In genomic region chr13:113161433-113161832, GRCh38 we compare ENCODE assay signal across 20 cellular contexts. TPM values are rescaled to one million over a fixed set of nuclear protein-coding genes. Genes with fewer than 3 reads are reported as not detected.
DNase-seq lines count a peak whose midpoint lies in the region; ATAC-seq and TF ChIP-seq lines count a peak whose summit lies in the region.
"Had no signal": no experiment of that assay in that cellular context is flagged by ENCODE, and none has a peak within 500 bp of the region (broad histone marks: within the 10 kb centered on the region; RNA-seq: fewer than 3 reads in every experiment).

No MANE protein-coding gene starts in this region.

- no peak overlapping the region for H3K27ac ChIP-seq in CD4-positive, CD25-positive, alpha-beta regulatory T cell (ENCODE audit: insufficient read depth, low read length, poor library complexity, severe bottlenecking)
- peak overlapping the region; percentile 15 for H3K27ac ChIP-seq in CD4-positive, alpha-beta memory T cell (ENCODE audit: low read depth, low read length)
- H3K27ac ChIP-seq: body of pancreas, coronary artery, foreskin keratinocyte, thoracic aorta had no signal

- no peaks in the 10 kb centered on the region for H3K9me3 ChIP-seq in CD4-positive, CD25-positive, alpha-beta regulatory T cell (ENCODE audit: control insufficient read depth in 2 of 2, low read length in 2 of 2)
- no peaks in the 10 kb centered on the region for H3K9me3 ChIP-seq in CD4-positive, alpha-beta memory T cell (ENCODE audit: control insufficient read depth in 1 of 2, low read length in 2 of 2)
- H3K9me3 ChIP-seq: body of pancreas, thoracic aorta had no signal

- H3K27me3 ChIP-seq in CD4-positive, CD25-positive, alpha-beta regulatory T cell (ENCODE audit: control insufficient read depth, insufficient read depth, low read length): no peaks in the 10 kb centered on the region
- H3K27me3 ChIP-seq in CD4-positive, alpha-beta memory T cell (ENCODE audit: insufficient read depth, low read length): no peaks in the 10 kb centered on the region

- DNase-seq in CD4-positive, CD25-positive, alpha-beta regulatory T cell: peak in 1 of 3 donors; percentile 26
- no peak for DNase-seq in CD4-positive, alpha-beta memory T cell
- no peak for DNase-seq in activated CD4-positive, alpha-beta memory T cell treated with anti-CD3 and anti-CD28 coated beads for 36 hours
- DNase-seq in immature natural killer cell: no peak
- no peak for DNase-seq in NCI-H2171 (lab: John Stamatoyannopoulos, UW)
- no peak for DNase-seq in chondrocyte (ENCODE audit: low spot score)
- DNase-seq: activated effector memory CD4-positive, alpha-beta T cell treated with anti-CD3 and anti-CD28 coated beads, Interleukin-2, amount 50 U/mL, for 16 hours; body of pancreas; foreskin keratinocyte; GF-D8; NCI-H1436 treated with DMSO at 0.1 percent for 48 hours; NCI-H446; spleen had no signal

- H3K27ac Mint-ChIP-seq in CD4-positive, CD25-positive, alpha-beta regulatory T cell: peak overlapping the region in 1 of 3 donors; percentile 92
- peak overlapping the region in 5 of 7 donors; percentile 49 to 90 (median 76) for H3K27ac Mint-ChIP-seq in CD4-positive, alpha-beta memory T cell
- H3K27ac Mint-ChIP-seq in activated CD4-positive, alpha-beta memory T cell treated with anti-CD3 and anti-CD28 coated beads for 36 hours: peak overlapping the region; percentile 54
- H3K27ac Mint-ChIP-seq in immature natural killer cell (peak overlapping the region in 4 of 6 donors; percentile 28 to 80 (median 75)), chondrocyte (ENCODE audit: unreplicated experiment) (no peak overlapping the region)
- H3K27ac Mint-ChIP-seq: nephron had no signal

- peaks cover 13% of the 10 kb centered on the region for H3K4me1 ChIP-seq in CD4-positive, CD25-positive, alpha-beta regulatory T cell (ENCODE audit: control insufficient read depth, insufficient read depth, low read length, poor library complexity, severe bottlenecking)
- H3K4me1 ChIP-seq in CD4-positive, alpha-beta memory T cell (ENCODE audit: insufficient read depth, low read length): peaks cover 24% of the 10 kb centered on the region
- H3K4me1 ChIP-seq: body of pancreas, foreskin keratinocyte had no signal

- CTCF ChIA-PET in CD4-positive, alpha-beta memory T cell (lab: Charles Lee; ENCODE audit: partially characterized antibody): no interaction called here
- CTCF ChIA-PET in activated CD4-positive, alpha-beta memory T cell treated with anti-CD3 and anti-CD28 coated beads for 36 hours (lab: Charles Lee): no interaction called here

- H3K4me3 ChIP-seq in CD4-positive, CD25-positive, alpha-beta regulatory T cell (ENCODE audit: low read depth, low read length): no peak overlapping the region
- H3K4me3 ChIP-seq in CD4-positive, alpha-beta memory T cell (ENCODE audit: low read length in 2 of 2): no peak overlapping the region
- H3K4me3 ChIP-seq: body of pancreas, coronary artery, spleen, thoracic aorta had no signal

- no peak for ATAC-seq in CD4-positive, CD25-positive, alpha-beta regulatory T cell (ENCODE audit: low read depth in 2 of 2)
- no peak for ATAC-seq in GM21717 (IDR thresholded peaks at IDR 0.05; ENCODE audit: unreplicated experiment)
- ATAC-seq: body of pancreas, foreskin keratinocyte had no signal

- intact Hi-C loops in CD4-positive, alpha-beta memory T cell (cut with micrococcal nuclease): no loop called here
- intact Hi-C loops in activated CD4-positive, alpha-beta memory T cell treated with anti-CD3 and anti-CD28 coated beads for 36 hours (cut with micrococcal nuclease): no loop called here

- H3K36me3 ChIP-seq in CD4-positive, CD25-positive, alpha-beta regulatory T cell (ENCODE audit: control insufficient read depth, insufficient read depth, low read length): no peaks in the 10 kb centered on the region
- H3K36me3 ChIP-seq in CD4-positive, alpha-beta memory T cell (ENCODE audit: insufficient read depth, low read length): no peaks in the 10 kb centered on the region
- H3K36me3 ChIP-seq: spleen, thoracic aorta had no signal

- peak overlapping the region in 3 of 4 donors; percentile 47 to 86 (median 67) for H3K4me3 Mint-ChIP-seq in CD4-positive, CD25-positive, alpha-beta regulatory T cell
- peak overlapping the region in 7 of 8 donors; percentile 33 to 73 (median 54) for H3K4me3 Mint-ChIP-seq in CD4-positive, alpha-beta memory T cell
- H3K4me3 Mint-ChIP-seq in activated CD4-positive, alpha-beta memory T cell treated with anti-CD3 and anti-CD28 coated beads for 36 hours: peak overlapping the region; percentile 29
- H3K4me3 Mint-ChIP-seq in immature natural killer cell: peak overlapping the region; percentile 55 to 78 (median 63)
- no peak overlapping the region for H3K4me3 Mint-ChIP-seq in chondrocyte (ENCODE audit: unreplicated experiment)

- H3K4me1 Mint-ChIP-seq in CD4-positive, CD25-positive, alpha-beta regulatory T cell: peaks cover 0 to 36% (median 18%) of the 10 kb centered on the region in 4 donors
- peaks cover 16 to 42% (median 31%) of the 10 kb centered on the region in 4 donors for H3K4me1 Mint-ChIP-seq in CD4-positive, alpha-beta memory T cell
- H3K4me1 Mint-ChIP-seq in activated CD4-positive, alpha-beta memory T cell treated with anti-CD3 and anti-CD28 coated beads for 36 hours (ENCODE audit: low read depth): peaks cover 18% of the 10 kb centered on the region
- H3K4me1 Mint-ChIP-seq in immature natural killer cell (peaks cover 14 to 38% of the 10 kb centered on the region in 2 donors), chondrocyte (ENCODE audit: low read depth) (peaks cover 16% of the 10 kb centered on the region)

- no peaks in the 10 kb centered on the region for H3K27me3 Mint-ChIP-seq in CD4-positive, CD25-positive, alpha-beta regulatory T cell
- H3K27me3 Mint-ChIP-seq in CD4-positive, alpha-beta memory T cell: no peaks in the 10 kb centered on the region
- no peaks in the 10 kb centered on the region for H3K27me3 Mint-ChIP-seq in activated CD4-positive, alpha-beta memory T cell treated with anti-CD3 and anti-CD28 coated beads for 36 hours
- H3K27me3 Mint-ChIP-seq in immature natural killer cell (ENCODE audit: low read depth in 3 of 3) (peaks cover 1 to 9% (median 2%) of the 10 kb centered on the region in 3 donors), chondrocyte (ENCODE audit: low read depth) (peaks cover 8% of the 10 kb centered on the region)

- no peaks in the 10 kb centered on the region for H3K36me3 Mint-ChIP-seq in CD4-positive, CD25-positive, alpha-beta regulatory T cell
- no peaks in the 10 kb centered on the region for H3K36me3 Mint-ChIP-seq in CD4-positive, alpha-beta memory T cell
- H3K36me3 Mint-ChIP-seq in activated CD4-positive, alpha-beta memory T cell treated with anti-CD3 and anti-CD28 coated beads for 36 hours: no peaks in the 10 kb centered on the region
- H3K36me3 Mint-ChIP-seq in immature natural killer cell: no peaks in the 10 kb centered on the region
- H3K36me3 Mint-ChIP-seq in chondrocyte (ENCODE audit: low read depth): no peaks in the 10 kb centered on the region

- no peak for TF ChIP-seq CTCF in chondrocyte (IDR thresholded peaks at IDR 0.05)

- H3K9me3 Mint-ChIP-seq in CD4-positive, CD25-positive, alpha-beta regulatory T cell: peaks cover 0 to 2% (median 0%) of the 10 kb centered on the region in 7 donors
- H3K9me3 Mint-ChIP-seq in CD4-positive, alpha-beta memory T cell: peaks cover 0 to 12% (median 0%) of the 10 kb centered on the region in 8 donors
- peaks cover under 1% of the 10 kb centered on the region for H3K9me3 Mint-ChIP-seq in activated CD4-positive, alpha-beta memory T cell treated with anti-CD3 and anti-CD28 coated beads for 36 hours
- H3K9me3 Mint-ChIP-seq in immature natural killer cell: no peaks in the 10 kb centered on the region
- no peaks in the 10 kb centered on the region for H3K9me3 Mint-ChIP-seq in chondrocyte (ENCODE audit: low read depth)
- H3K9me3 Mint-ChIP-seq: nephron had no signal

- POLR2A ChIA-PET in CD4-positive, alpha-beta memory T cell (lab: Charles Lee; ENCODE audit: partially characterized antibody): interaction anchor here (0.7 kb wide), 1 partner anchor 48 kb away, joined by 3 read pairs; the partner anchor contains the start of genes CUL4A and PCID2
- POLR2A ChIA-PET in activated CD4-positive, alpha-beta memory T cell treated with anti-CD3 and anti-CD28 coated beads for 36 hours (lab: Charles Lee): no interaction called here

RNA-seq across cellular contexts. Expression of gene PROZ, which starts 3.0 kb away (rescaled TPM):
- total RNA-seq in CD4-positive, CD25-positive, alpha-beta regulatory T cell: not detected
- under 1 TPM in 2 of 4 donors, not detected in 2; 0.15 TPM for polyA plus RNA-seq in CD4-positive, CD25-positive, alpha-beta regulatory T cell
- not detected for total RNA-seq in CD4-positive, alpha-beta memory T cell
- polyA plus RNA-seq in CD4-positive, alpha-beta memory T cell: under 1 TPM in 1 of 2 donors, not detected in 1; 0.32 TPM
- not detected for total RNA-seq in activated CD4-positive, alpha-beta memory T cell treated with anti-CD3 and anti-CD28 coated beads for 36 hours
- not detected for polyA plus RNA-seq in immature natural killer cell
- total RNA-seq in chondrocyte: not detected in 3 replicates
- total RNA-seq: body of pancreas, foreskin keratinocyte, HT-29, kidney epithelial cell, RPMI7951, spleen, thoracic aorta had no signal
- polyA plus RNA-seq: foreskin keratinocyte had no signal

RNA-seq across cellular contexts. Expression of gene F10, which starts 38.8 kb away (rescaled TPM):
- total RNA-seq in CD4-positive, CD25-positive, alpha-beta regulatory T cell: not detected
- under 1 TPM in 1 of 4 donors, not detected in 3; 0.11 TPM for polyA plus RNA-seq in CD4-positive, CD25-positive, alpha-beta regulatory T cell
- not detected for total RNA-seq in CD4-positive, alpha-beta memory T cell
- polyA plus RNA-seq in CD4-positive, alpha-beta memory T cell: not detected
- not detected for total RNA-seq in activated CD4-positive, alpha-beta memory T cell treated with anti-CD3 and anti-CD28 coated beads for 36 hours
- polyA plus RNA-seq in immature natural killer cell: not detected
- total RNA-seq in chondrocyte: 1.9 to 2.0 TPM in 2 of 3 replicates, not detected in the other
- total RNA-seq: foreskin keratinocyte, HT-29, RPMI7951 had no signal
- polyA plus RNA-seq: foreskin keratinocyte had no signal

RNA-seq across cellular contexts. Expression of gene PCID2, which starts 47.0 kb away (rescaled TPM):
- 46.8 TPM for total RNA-seq in CD4-positive, CD25-positive, alpha-beta regulatory T cell
- 10 to 100 TPM; 68.5 to 95.4 (median 83.9) TPM for polyA plus RNA-seq in CD4-positive, CD25-positive, alpha-beta regulatory T cell
- 10 to 100 TPM; 78.2 to 79.8 TPM for total RNA-seq in CD4-positive, alpha-beta memory T cell
- 100 to 1,000 TPM in 1 of 2 donors, 10 to 100 TPM in 1; 84.8 to 100 TPM for polyA plus RNA-seq in CD4-positive, alpha-beta memory T cell
- 10 to 100 TPM; 66.6 to 72.4 TPM for total RNA-seq in activated CD4-positive, alpha-beta memory T cell treated with anti-CD3 and anti-CD28 coated beads for 36 hours
- 10 to 100 TPM; 47.8 to 63.2 (median 60.2) TPM for polyA plus RNA-seq in immature natural killer cell
- total RNA-seq in chondrocyte: 32.9 to 42.8 TPM (median 33.7 TPM) in 3 replicates

RNA-seq across cellular contexts. Expression of gene CUL4A, which starts 48.0 kb away (rescaled TPM):
- 76.4 TPM for total RNA-seq in CD4-positive, CD25-positive, alpha-beta regulatory T cell
- 10 to 100 TPM; 46.5 to 54.7 (median 52.9) TPM for polyA plus RNA-seq in CD4-positive, CD25-positive, alpha-beta regulatory T cell
- 10 to 100 TPM; 75.5 to 80.0 TPM for total RNA-seq in CD4-positive, alpha-beta memory T cell
- polyA plus RNA-seq in CD4-positive, alpha-beta memory T cell: 10 to 100 TPM; 59.8 to 72.8 TPM
- total RNA-seq in activated CD4-positive, alpha-beta memory T cell treated with anti-CD3 and anti-CD28 coated beads for 36 hours: 10 to 100 TPM; 65.9 to 70.2 TPM
- 10 to 100 TPM; 27.8 to 56.4 (median 53.3) TPM for polyA plus RNA-seq in immature natural killer cell
- total RNA-seq in chondrocyte: 63.7 to 64.6 TPM (median 64.1 TPM) in 3 replicates

RNA-seq across cellular contexts. Expression of gene F7, which starts 55.8 kb away (rescaled TPM):
- not detected for total RNA-seq in CD4-positive, CD25-positive, alpha-beta regulatory T cell
- not detected for polyA plus RNA-seq in CD4-positive, CD25-positive, alpha-beta regulatory T cell
- total RNA-seq in CD4-positive, alpha-beta memory T cell: not detected
- polyA plus RNA-seq in CD4-positive, alpha-beta memory T cell: not detected
- total RNA-seq in activated CD4-positive, alpha-beta memory T cell treated with anti-CD3 and anti-CD28 coated beads for 36 hours: under 1 TPM; 0.29 to 0.56 TPM
- under 1 TPM in 1 of 3 donors, not detected in 2; 0.77 TPM for polyA plus RNA-seq in immature natural killer cell
- total RNA-seq in chondrocyte: 0.34 to 0.85 TPM (median 0.60 TPM) in 3 replicates
- total RNA-seq: body of pancreas, foreskin keratinocyte, HT-29, RPMI7951, spleen, thoracic aorta had no signal
- polyA plus RNA-seq: foreskin keratinocyte had no signal
